In genomic region chr11:78821371-78822306, GRCh38 we compare ENCODE assay signal across 1 cellular context.
TF ChIP-seq lines count a peak whose summit lies in the region.

No MANE protein-coding gene starts in this region.

TF ChIP-seq in GM12878, 131 proteins besides CTCF, POLR2A, EP300 and RAD21 (continued from another document):
- no peak for TF ChIP-seq PML (IDR thresholded peaks at IDR 0.05; ENCODE audit: low read length)
- no peak for TF ChIP-seq ZNF24 (IDR thresholded peaks at IDR 0.05)
- no peak for TF ChIP-seq NRF1 (conservative IDR thresholded peaks at IDR 0.05; ENCODE audit: low read depth, low read length)
- no peak for TF ChIP-seq BCL11A (IDR thresholded peaks at IDR 0.05; ENCODE audit: low read depth, low read length)
